ENCODE assay signal across 15 cellular contexts in the genomic region with DNA sequence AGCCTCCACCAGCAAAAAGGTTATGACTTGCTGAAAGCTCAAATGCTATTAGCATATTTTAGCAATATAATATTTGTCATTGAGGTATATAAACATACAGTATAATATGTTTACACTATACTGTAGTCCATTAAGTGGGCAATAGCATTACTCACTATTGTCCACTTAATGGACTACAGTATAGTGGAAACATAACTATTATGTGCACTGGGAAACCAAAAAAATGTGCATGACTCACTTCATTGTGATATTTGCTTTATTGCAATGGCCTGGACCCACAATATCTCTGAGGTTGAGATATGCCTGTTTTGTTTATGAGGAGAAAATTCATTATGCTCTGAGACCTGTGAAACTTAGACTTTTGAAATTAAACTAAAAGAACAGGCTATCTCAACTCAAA.
"Had no signal": no experiment of that assay in that cellular context is flagged by ENCODE, and none has a peak within 500 bp of the region (broad histone marks: within the 10 kb centered on the region; RNA-seq: fewer than 3 reads in every experiment).

No MANE protein-coding gene starts in this region.

- DNase-seq: activated CD4-positive, alpha-beta T cell treated with anti-CD3 and anti-CD28 coated beads, Interleukin-2, amount 50 U/mL, for 1 hour; activated naive CD4-positive, alpha-beta T cell treated with Interleukin-2 at 50 U/mL for 16 hours; activated naive CD8-positive, alpha-beta T cell treated with anti-CD3 and anti-CD28 coated beads, Interleukin-2, amount 50 U/mL, for 24 hours; cortex of kidney; effector CD8-positive, alpha-beta T cell; left colon; lower lobe of right lung; midbrain; psoas muscle; sigmoid colon; stimulated activated CD4-positive, alpha-beta T cell treated with anti-CD3 and anti-CD28 coated beads, Interleukin-2, amount 100 ng/mL, for 24 hours; thyroid gland had no signal

- H3K4me3 ChIP-seq: gastroesophageal sphincter, lower lobe of right lung, psoas muscle, sigmoid colon, thyroid gland had no signal

- ATAC-seq: activated CD4-positive, CD25-positive, alpha-beta regulatory T cell treated with anti-CD3 and anti-CD28 coated beads, Interleukin-2, amount 50 U/mL, for 24 hours; activated naive CD8-positive, alpha-beta T cell treated with anti-CD3 and anti-CD28 coated beads, Interleukin-2, amount 50 U/mL, for 24 hours; activated T-helper 17 cell treated with anti-CD3 and anti-CD28 coated beads, Interleukin-2, amount 50 U/mL, for 72 hours; gastroesophageal sphincter; left colon; lower lobe of right lung; psoas muscle had no signal
